In the genomic region with DNA sequence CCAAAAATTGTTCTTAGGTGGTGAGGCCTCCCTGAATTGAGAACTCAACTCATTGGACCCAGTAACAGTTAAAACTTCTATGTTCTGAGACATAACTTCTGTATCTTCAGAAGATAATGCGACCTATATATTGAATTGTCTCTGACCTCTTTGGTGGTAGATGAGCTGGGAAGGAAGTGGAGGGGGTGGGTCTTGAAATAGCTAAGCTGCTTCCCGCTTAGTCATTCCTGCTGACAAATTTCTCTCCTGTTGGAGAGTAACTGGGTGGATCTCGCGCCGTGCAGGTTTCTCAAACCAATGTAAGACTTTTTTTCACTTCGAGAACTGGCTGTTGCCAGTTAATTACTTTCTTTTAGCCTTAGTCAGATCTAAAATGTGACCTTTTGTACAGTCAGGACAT, we compare ENCODE assay signal across 11 cellular contexts.
DNase-seq lines count a peak whose midpoint lies in the region; FAIRE-seq and TF ChIP-seq lines count a peak whose summit lies in the region.
"Had no signal": no experiment of that assay in that cellular context is flagged by ENCODE, and none has a peak within 500 bp of the region (broad histone marks: within the 10 kb centered on the region; RNA-seq: fewer than 3 reads in every experiment).

No MANE protein-coding gene starts in this region.

- H3K9me1 ChIP-seq in endothelial cell of umbilical vein (replicated peaks; ENCODE audit: control insufficient read depth, extremely low read depth, insufficient read depth, low read length), result no peaks in the 10 kb centered on the region

- H3K27ac ChIP-seq in endothelial cell of umbilical vein (ENCODE audit: insufficient read depth, low read depth, low read length), result peak overlapping the region; percentile 65
- H3K27ac ChIP-seq in thyroid gland, result no peak overlapping the region
- H3K27ac ChIP-seq: BLaER1 had no signal

- peaks cover 32% of the 10 kb centered on the region for H3K4me1 ChIP-seq in endothelial cell of umbilical vein (ENCODE audit: control insufficient read depth, extremely low read depth, insufficient read depth, low read length)
- peaks cover 7 to 8% of the 10 kb centered on the region in 2 donors for H3K4me1 ChIP-seq in thyroid gland
- H3K4me1 ChIP-seq: BLaER1 had no signal

- H3K4me3 Mint-ChIP-seq in osteocyte (ENCODE audit: unreplicated experiment), result no peak overlapping the region

- H3K9ac ChIP-seq in endothelial cell of umbilical vein (replicated peaks; ENCODE audit: extremely low read depth, insufficient read depth, low read length), result peak overlapping the region; percentile 42
- H3K9ac ChIP-seq: BLaER1 had no signal

- peaks cover 2% of the 10 kb centered on the region for H3K79me2 ChIP-seq in endothelial cell of umbilical vein (ENCODE audit: control insufficient read depth, insufficient read depth, low read length)

- BruUV-seq in endothelial cell of umbilical vein (replicated peaks; lab: Mats Ljungman, UMichigan), result no TSS peak

- FAIRE-seq in endothelial cell of umbilical vein (lab: Jason Lieb, UNC), result no peak

- CTCF ChIA-PET in endothelial cell of umbilical vein (lab: Charles Lee), result interaction anchor here (0.6 to 1.5 kb wide), 5 partner anchors 9 to 55 kb away, joined by 3 to 5 read pairs (median 3); no protein-coding TSS in a partner anchor

- peak overlapping the region in 1 of 3 experiments; percentile 28 for H3K4me3 ChIP-seq in endothelial cell of umbilical vein (replicated peaks in 1 of 3; ENCODE audit: insufficient read depth in 1 of 3, low read depth in 1 of 3, low read length in 3 of 3)
- H3K4me3 ChIP-seq in thyroid gland (replicated peaks in 1 of 3), result no peak overlapping the region
- H3K4me3 ChIP-seq: BLaER1 had no signal

- POLR2A ChIA-PET in endothelial cell of umbilical vein (lab: Charles Lee), result interaction anchor here (0.7 kb wide), 1 partner anchor 52 kb away, joined by 3 read pairs; no protein-coding TSS in a partner anchor

- H3K9me3 ChIP-seq in endothelial cell of umbilical vein (replicated peaks; ENCODE audit: control insufficient read depth, insufficient read depth, low read length) (no peaks in the 10 kb centered on the region), thyroid gland (no peaks in the 10 kb centered on the region)
- H3K9me3 ChIP-seq: BLaER1 had no signal

- dilution Hi-C loops in endothelial cell of umbilical vein (cut with MboI; ENCODE audit: extremely low pct_ligation_motif_present, low sequenced_read_pairs), result no loop called here

- H3K27me3 ChIP-seq in endothelial cell of umbilical vein (ENCODE audit: control insufficient read depth in 2 of 2, insufficient read depth in 2 of 2, low read length in 2 of 2), result no peaks in the 10 kb centered on the region
- H3K27me3 ChIP-seq in thyroid gland, result no peaks in the 10 kb centered on the region
- H3K27me3 ChIP-seq: BLaER1 had no signal

- DNase-seq in activated naive CD4-positive, alpha-beta T cell treated with Interleukin-2 at 50 U/mL for 16 hours, result peak; percentile 3
- no peak for DNase-seq in activated naive CD4-positive, alpha-beta T cell (lab: John Stamatoyannopoulos, UW)
- DNase-seq in NCI-H460 (ENCODE audit: extremely low read depth, low read depth) (peak; percentile 90), endothelial cell of umbilical vein (ENCODE audit: low read depth, low spot score) (peak; percentile 64), osteocyte (ENCODE audit: extremely low spot score, unreplicated experiment) (no peak), SW480 (ENCODE audit: low spot score) (no peak), C1 segment of cervical spinal cord (lab: John Stamatoyannopoulos, UW) (no peak), thyroid gland (no peak)
- DNase-seq: activated CD4-positive, CD25-positive, alpha-beta regulatory T cell treated with anti-CD3 and anti-CD28 coated beads, Interleukin-2, amount 50 U/mL, for 72 hours; NCI-H345 had no signal

- H3K36me3 ChIP-seq in endothelial cell of umbilical vein (ENCODE audit: control insufficient read depth in 2 of 2, extremely low read depth in 1 of 2, insufficient read depth in 2 of 2, low read length in 2 of 2) (no peaks in the 10 kb centered on the region), thyroid gland (no peaks in the 10 kb centered on the region)

- peak overlapping the region; percentile 11 for H2AFZ ChIP-seq in endothelial cell of umbilical vein (ENCODE audit: low read depth, low read length)

- no peak for TF ChIP-seq POLR2A in endothelial cell of umbilical vein (IDR thresholded peaks at IDR 0.05; ENCODE audit: low read depth, low read length)
- TF ChIP-seq POLR2A in thyroid gland (IDR thresholded peaks at IDR 0.05), result no peak

- intact Hi-C loops in endothelial cell of umbilical vein (cut with micrococcal nuclease) (loop anchor here (1.0 kb wide), 1 partner anchor 21 kb away; no protein-coding TSS in a partner anchor), thyroid gland (cut with DNase I) (no loop called here)

- H3K4me1 Mint-ChIP-seq in osteocyte (ENCODE audit: unreplicated experiment), result peaks cover 40% of the 10 kb centered on the region

- H3K4me2 ChIP-seq in endothelial cell of umbilical vein (ENCODE audit: insufficient read depth, low read length), result peak overlapping the region; percentile 79
- H3K4me2 ChIP-seq: BLaER1 had no signal

- peaks cover 21% of the 10 kb centered on the region for H3K36me3 Mint-ChIP-seq in osteocyte (ENCODE audit: unreplicated experiment)

- peak overlapping the region; percentile 76 for H3K27ac Mint-ChIP-seq in osteocyte (ENCODE audit: unreplicated experiment)

- TF ChIP-seq CTCF in endothelial cell of umbilical vein (IDR thresholded peaks at IDR 0.05; ENCODE audit: extremely low read depth in 1 of 2, insufficient read depth in 1 of 2, low read depth in 1 of 2, low read length in 2 of 2), result no peak
- no peak for TF ChIP-seq CTCF in osteocyte (IDR thresholded peaks at IDR 0.05)
- no peak for TF ChIP-seq CTCF in thyroid gland (IDR thresholded peaks at IDR 0.05)

- H3K9me3 Mint-ChIP-seq in osteocyte (ENCODE audit: unreplicated experiment), result peaks cover 8% of the 10 kb centered on the region

- 79 to 84% methylated on average over 6 of the region's 6 CpGs for WGBS in thyroid gland, 2 donors

- H4K20me1 ChIP-seq in endothelial cell of umbilical vein (replicated peaks; ENCODE audit: control insufficient read depth, extremely low read depth, insufficient read depth, low read length), result no peaks in the 10 kb centered on the region
- H4K20me1 ChIP-seq: BLaER1 had no signal

- H3K27me3 Mint-ChIP-seq in osteocyte (ENCODE audit: unreplicated experiment), result no peaks in the 10 kb centered on the region

TF ChIP-seq in endothelial cell of umbilical vein, 7 proteins besides CTCF, POLR2A, EP300 and RAD21:
- TF ChIP-seq GATA2 (IDR thresholded peaks at IDR 0.05; ENCODE audit: insufficient read depth, insufficient read length, low read depth, low read length) (peak; percentile 26), POLR2AphosphoS5 (IDR thresholded peaks at IDR 0.05; ENCODE audit: insufficient read depth, low read depth, low read length) (peak; percentile 48), FOS (IDR thresholded peaks at IDR 0.05; ENCODE audit: borderline replicate concordance, insufficient read depth, low read length) (peak; percentile 71), MYC (IDR thresholded peaks at IDR 0.05; ENCODE audit: low read depth, low read length) (no peak), JUN (IDR thresholded peaks at IDR 0.05; ENCODE audit: borderline replicate concordance, insufficient read depth, insufficient read length, low read depth) (peak; percentile 29), EZH2 (IDR thresholded peaks at IDR 0.05; ENCODE audit: borderline replicate concordance, low read depth, low read length, severe bottlenecking) (no peak)
- TF ChIP-seq, protein P1, sequence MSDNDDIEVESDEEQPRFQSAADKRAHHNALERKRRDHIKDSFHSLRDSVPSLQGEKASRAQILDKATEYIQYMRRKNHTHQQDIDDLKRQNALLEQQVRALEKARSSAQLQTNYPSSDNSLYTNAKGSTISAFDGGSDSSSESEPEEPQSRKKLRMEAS (IDR thresholded peaks at IDR 0.05; ENCODE audit: insufficient read depth, insufficient read length), result no peak

Comparison
In these comparisons a context has a peak if more than half of its experiments do, and no peak if none do; other contexts are left out.
1. DNase-seq: peak in activated naive CD4-positive, alpha-beta T cell treated with Interleukin-2 at 50 U/mL for 16 hours (single experiment), NCI-H460 (single experiment) and endothelial cell of umbilical vein (single experiment); none in activated naive CD4-positive, alpha-beta T cell (0 of 4), osteocyte (single experiment), SW480 (single experiment), C1 segment of cervical spinal cord (0 of 14) and thyroid gland (0 of 2).